ENCODE assay signal across 8 cellular contexts in genomic region chr1:38071530-38072266, GRCh38. TPM values are rescaled to one million over a fixed set of nuclear protein-coding genes. Genes with fewer than 3 reads are reported as not detected.
DNase-seq lines count a peak whose midpoint lies in the region; ATAC-seq and TF ChIP-seq lines count a peak whose summit lies in the region.

No MANE protein-coding gene starts in this region.

- H3K4me1 Mint-ChIP-seq in natural killer cell, result no peaks in the 10 kb centered on the region
- no peaks in the 10 kb centered on the region for H3K4me1 Mint-ChIP-seq in CD4-positive, alpha-beta T cell (ENCODE audit: low read depth)
- no peaks in the 10 kb centered on the region for H3K4me1 Mint-ChIP-seq in activated CD4-positive, alpha-beta memory T cell treated with anti-CD3 and anti-CD28 coated beads for 36 hours (ENCODE audit: low read depth)

- no peaks in the 10 kb centered on the region for H3K9me3 Mint-ChIP-seq in natural killer cell
- no peaks in the 10 kb centered on the region for H3K9me3 Mint-ChIP-seq in CD4-positive, alpha-beta T cell
- H3K9me3 Mint-ChIP-seq in activated CD4-positive, alpha-beta memory T cell treated with anti-CD3 and anti-CD28 coated beads for 36 hours, result no peaks in the 10 kb centered on the region

- H3K27me3 Mint-ChIP-seq in natural killer cell (ENCODE audit: low read depth in 2 of 2), result peaks cover 33 to 52% of the 10 kb centered on the region in 2 donors
- H3K27me3 Mint-ChIP-seq in CD4-positive, alpha-beta T cell, result peaks cover 42% of the 10 kb centered on the region
- H3K27me3 Mint-ChIP-seq in activated CD4-positive, alpha-beta memory T cell treated with anti-CD3 and anti-CD28 coated beads for 36 hours, result peaks cover 26% of the 10 kb centered on the region

- H3K36me3 Mint-ChIP-seq in natural killer cell, result no peaks in the 10 kb centered on the region
- no peaks in the 10 kb centered on the region for H3K36me3 Mint-ChIP-seq in CD4-positive, alpha-beta T cell (ENCODE audit: low read depth)
- H3K36me3 Mint-ChIP-seq in activated CD4-positive, alpha-beta memory T cell treated with anti-CD3 and anti-CD28 coated beads for 36 hours, result no peaks in the 10 kb centered on the region

- TF ChIP-seq CTCF in GM12864 (IDR thresholded peaks at IDR 0.05; ENCODE audit: low read depth, low read length, missing control alignments) (peak; percentile 70), natural killer cell (IDR thresholded peaks at IDR 0.05) (peak; percentile 17)
- no peak for TF ChIP-seq CTCF in CD4-positive, alpha-beta T cell (IDR thresholded peaks at IDR 0.05)

- no peak overlapping the region for H3K27ac Mint-ChIP-seq in natural killer cell
- H3K27ac Mint-ChIP-seq in CD4-positive, alpha-beta T cell, result no peak overlapping the region
- no peak overlapping the region for H3K27ac Mint-ChIP-seq in activated CD4-positive, alpha-beta memory T cell treated with anti-CD3 and anti-CD28 coated beads for 36 hours

- intact Hi-C loops in natural killer cell (cut with micrococcal nuclease), result no loop called here
- intact Hi-C loops in CD4-positive, alpha-beta T cell (cut with DNase I, micrococcal nuclease), result no loop called here
- intact Hi-C loops in activated CD4-positive, alpha-beta memory T cell treated with anti-CD3 and anti-CD28 coated beads for 36 hours (cut with micrococcal nuclease), result loop anchor here (1.0 kb wide), 1 partner anchor 43 kb away; no protein-coding TSS in a partner anchor

- H3K4me3 Mint-ChIP-seq in natural killer cell, result no peak overlapping the region
- H3K4me3 Mint-ChIP-seq in CD4-positive, alpha-beta T cell, result no peak overlapping the region
- no peak overlapping the region for H3K4me3 Mint-ChIP-seq in activated CD4-positive, alpha-beta memory T cell treated with anti-CD3 and anti-CD28 coated beads for 36 hours

- POLR2A ChIA-PET in CD4-positive, alpha-beta T cell (lab: Charles Lee), result no interaction called here
- POLR2A ChIA-PET in activated CD4-positive, alpha-beta memory T cell treated with anti-CD3 and anti-CD28 coated beads for 36 hours (lab: Charles Lee), result interaction anchor here (1.3 kb wide), 2 partner anchors 44 to 45 kb away, joined by 3 to 5 read pairs; no protein-coding TSS in a partner anchor

- no peaks in the 10 kb centered on the region for H3K9me3 ChIP-seq in CD4-positive, alpha-beta T cell (ENCODE audit: control insufficient read depth, low read length)

- ATAC-seq in natural killer cell (peak in 2 of 3 donors; percentile 42 to 63), HG02970 (IDR thresholded peaks at IDR 0.05; ENCODE audit: low FRiP score, unreplicated experiment) (no peak)
- no peak for ATAC-seq in CD4-positive, alpha-beta T cell (ENCODE audit: poor library complexity)

- no peak overlapping the region for H3K4me3 ChIP-seq in GM12864 (ENCODE audit: low read depth, low read length)

- peaks cover 18% of the 10 kb centered on the region for H3K27me3 ChIP-seq in CD4-positive, alpha-beta T cell (ENCODE audit: control insufficient read depth, insufficient read depth, low read length)

- no peak overlapping the region for H3K27ac ChIP-seq in CD4-positive, alpha-beta T cell (ENCODE audit: low read depth, low read length)

- DNase-seq in GM12864 (ENCODE audit: low read depth), result no peak
- peak; percentile 28 for DNase-seq in HuH-7.5 (ENCODE audit: low spot score)
- DNase-seq in astrocyte of the hippocampus (ENCODE audit: low read depth, low spot score), result peak; percentile 26
- no peak for DNase-seq in natural killer cell
- no peak for DNase-seq in GDM1 (lab: John Stamatoyannopoulos, UW)
- no peak for DNase-seq in CD4-positive, alpha-beta T cell
- DNase-seq in activated CD4-positive, alpha-beta memory T cell treated with anti-CD3 and anti-CD28 coated beads for 36 hours, result no peak

- CTCF ChIA-PET in CD4-positive, alpha-beta T cell (lab: Charles Lee), result interaction anchor here (0.6 kb wide), 1 partner anchor 45 kb away, joined by 3 read pairs; no protein-coding TSS in a partner anchor
- CTCF ChIA-PET in activated CD4-positive, alpha-beta memory T cell treated with anti-CD3 and anti-CD28 coated beads for 36 hours (lab: Charles Lee), result interaction anchor here (0.6 to 6.0 kb wide), 22 partner anchors 8 to 764 kb away, joined by 3 to 101 read pairs (median 6); partner anchors contain the start of genes POU3F1 and SF3A3

RNA-seq across cellular contexts. Expression of gene POU3F1, which starts 25.1 kb away (rescaled TPM):
- total RNA-seq in natural killer cell, result under 1 TPM in 2 of 3 donors, not detected in 1; 0.12 to 0.15 TPM
- under 1 TPM; 0.22 to 0.27 TPM for total RNA-seq in CD4-positive, alpha-beta T cell
- under 1 TPM; 0.26 to 0.36 TPM for total RNA-seq in activated CD4-positive, alpha-beta memory T cell treated with anti-CD3 and anti-CD28 coated beads for 36 hours

RNA-seq across cellular contexts. Expression of gene UTP11, which starts 59.2 kb away (rescaled TPM):
- total RNA-seq in natural killer cell, result 10 to 100 TPM; 13.4 to 20.7 (median 19.2) TPM
- total RNA-seq in CD4-positive, alpha-beta T cell, result 1 to 10 TPM; 8.7 to 9.4 TPM
- total RNA-seq in activated CD4-positive, alpha-beta memory T cell treated with anti-CD3 and anti-CD28 coated beads for 36 hours, result 10 to 100 TPM; 51.2 to 52.3 TPM

Comparison
In these comparisons a context has a peak if more than half of its experiments do, and no peak if none do; other contexts are left out.
1. DNase-seq: peak in HuH-7.5 (single experiment) and astrocyte of the hippocampus (single experiment); none in GM12864 (single experiment), natural killer cell (single experiment), GDM1 (single experiment), CD4-positive, alpha-beta T cell (0 of 10) and activated CD4-positive, alpha-beta memory T cell treated with anti-CD3 and anti-CD28 coated beads for 36 hours (single experiment).
2. ATAC-seq: peak in natural killer cell (2 of 3); none in CD4-positive, alpha-beta T cell (single experiment) and HG02970 (single experiment).